10 cellular contexts compared by ENCODE assay signal in the genomic region with DNA sequence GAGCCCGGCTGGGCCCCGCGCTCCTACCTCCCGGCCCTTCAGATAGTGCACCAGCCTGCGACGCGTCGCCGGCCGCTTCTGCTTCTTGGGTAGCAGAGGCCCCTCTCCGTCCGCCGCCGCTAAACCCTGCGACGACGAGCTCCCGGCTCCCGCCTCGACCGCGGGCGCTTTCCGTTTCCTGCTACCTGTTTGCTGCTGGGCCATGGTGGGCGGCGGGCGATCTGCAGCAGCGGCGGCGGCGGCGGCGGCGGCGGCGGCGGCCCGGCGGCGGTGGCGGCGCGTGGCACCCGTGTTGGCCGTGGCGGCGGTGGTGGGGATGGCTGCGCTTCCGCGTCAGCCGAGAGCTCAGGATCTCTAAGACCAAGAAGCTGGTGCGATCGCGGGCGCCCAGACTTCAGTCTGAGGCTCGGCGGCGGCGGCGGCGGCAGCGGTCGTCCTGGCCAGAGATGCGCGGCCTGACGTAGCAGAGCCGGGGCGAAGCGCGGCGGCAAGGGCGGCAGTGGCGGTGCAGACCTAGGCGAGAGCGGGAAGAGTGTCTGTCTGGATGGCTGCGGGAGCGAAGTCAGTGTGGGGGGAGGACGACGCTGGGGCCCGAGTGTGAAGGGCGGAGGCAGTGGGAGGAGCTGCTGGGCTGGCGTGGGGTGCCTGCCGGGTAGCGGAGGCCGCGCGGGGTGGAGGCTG. TPM values are rescaled to one million over a fixed set of nuclear protein-coding genes. Genes with fewer than 3 reads are reported as not detected.
A peak's percentile ranks its signal among the peaks of the same experiment; 100 is the strongest.
DNase-seq lines count a peak whose midpoint lies in the region; ATAC-seq and TF ChIP-seq lines count a peak whose summit lies in the region.
"Had no signal": no experiment of that assay in that cellular context is flagged by ENCODE, and none has a peak within 500 bp of the region (broad histone marks: within the 10 kb centered on the region; RNA-seq: fewer than 3 reads in every experiment).

A gene (minus strand): TSS at position 569 of the 681 bp plus-strand sequence. CDS start 365 bp downstream, at position 204.

- ATAC-seq in heart left ventricle (peak in 1 of 4 donors; percentile 24), GM18870 (IDR thresholded peaks at IDR 0.05; ENCODE audit: unreplicated experiment) (no peak)

- H3K27me3 ChIP-seq in heart left ventricle, result peaks cover 0 to 5% (median 0%) of the 10 kb centered on the region in 9 donors

- H3K4me1 ChIP-seq in heart left ventricle, result no peaks in the 10 kb centered on the region

- TF ChIP-seq POLR2A in heart left ventricle (IDR thresholded peaks at IDR 0.05), result no peak

- peak; percentile 10 for DNase-seq in GM13976 (ENCODE audit: low spot score)
- peak; percentile 5 for DNase-seq in NCI-H748 treated with DMSO at 0.1 percent for 48 hours (lab: John Stamatoyannopoulos, UW)
- peak in 2 of 5 donors; percentile 27 to 40 for DNase-seq in heart left ventricle
- DNase-seq in posterior cingulate gyrus, result peak in 8 of 10 donors; percentile 8 to 88 (median 15)
- no peak for DNase-seq in SIG-M5 (lab: John Stamatoyannopoulos, UW)
- no peak for DNase-seq in AML-193 (lab: John Stamatoyannopoulos, UW)
- DNase-seq in stimulated activated CD4-positive, alpha-beta T cell treated with anti-CD3 and anti-CD28 coated beads, Interleukin-4, amount 100 ng/mL, for 1 hour, result no peak
- DNase-seq: NCI-H1694 had no signal

- H3K4me3 ChIP-seq in heart left ventricle, result peak within 1 kb of the TSS in 10 of 12 donors; percentile 16 to 43 (median 36)

- H3K9me3 ChIP-seq in heart left ventricle, result no peaks in the 10 kb centered on the region

- intact Hi-C loops in heart left ventricle (cut with DNase I), result no loop called here
- intact Hi-C loops in posterior cingulate gyrus (cut with DNase I), result no loop called here

- no peaks in the 10 kb centered on the region for H3K36me3 ChIP-seq in heart left ventricle

- TF ChIP-seq CTCF in GM13976 (IDR thresholded peaks at IDR 0.05; ENCODE audit: borderline replicate concordance, control extremely low read depth, extremely low read depth, insufficient read depth, missing control alignments) (no peak), heart left ventricle (IDR thresholded peaks at IDR 0.05) (no peak)

- in situ Hi-C loops in GM13976 (cut with MboI; ENCODE audit: low sequenced_read_pairs, unreplicated experiment), result no loop called here

- H3K27ac ChIP-seq in heart left ventricle, result no peak within 1 kb of the TSS

- 2 to 51% (median 20%) methylated on average over 71 to 87 of the region's 87 CpGs for WGBS in heart left ventricle, 4 donors

RNA-seq across cellular contexts. Expression of the gene that starts here (rescaled TPM):
- total RNA-seq in heart left ventricle, result under 1 TPM in 2 of 9 donors, not detected in 7; 0.10 to 0.16 TPM
- polyA plus RNA-seq in heart left ventricle, result under 1 TPM; 0.04 to 0.08 TPM
- total RNA-seq: myocyte had no signal

Comparison
In these comparisons a context has a peak if more than half of its experiments do, and no peak if none do; other contexts are left out.
1. DNase-seq: peak in GM13976 (single experiment), NCI-H748 treated with DMSO at 0.1 percent for 48 hours (single experiment) and posterior cingulate gyrus (8 of 10); none in SIG-M5 (single experiment), AML-193 (0 of 2) and stimulated activated CD4-positive, alpha-beta T cell treated with anti-CD3 and anti-CD28 coated beads, Interleukin-4, amount 100 ng/mL, for 1 hour (single experiment).